In the genomic region with DNA sequence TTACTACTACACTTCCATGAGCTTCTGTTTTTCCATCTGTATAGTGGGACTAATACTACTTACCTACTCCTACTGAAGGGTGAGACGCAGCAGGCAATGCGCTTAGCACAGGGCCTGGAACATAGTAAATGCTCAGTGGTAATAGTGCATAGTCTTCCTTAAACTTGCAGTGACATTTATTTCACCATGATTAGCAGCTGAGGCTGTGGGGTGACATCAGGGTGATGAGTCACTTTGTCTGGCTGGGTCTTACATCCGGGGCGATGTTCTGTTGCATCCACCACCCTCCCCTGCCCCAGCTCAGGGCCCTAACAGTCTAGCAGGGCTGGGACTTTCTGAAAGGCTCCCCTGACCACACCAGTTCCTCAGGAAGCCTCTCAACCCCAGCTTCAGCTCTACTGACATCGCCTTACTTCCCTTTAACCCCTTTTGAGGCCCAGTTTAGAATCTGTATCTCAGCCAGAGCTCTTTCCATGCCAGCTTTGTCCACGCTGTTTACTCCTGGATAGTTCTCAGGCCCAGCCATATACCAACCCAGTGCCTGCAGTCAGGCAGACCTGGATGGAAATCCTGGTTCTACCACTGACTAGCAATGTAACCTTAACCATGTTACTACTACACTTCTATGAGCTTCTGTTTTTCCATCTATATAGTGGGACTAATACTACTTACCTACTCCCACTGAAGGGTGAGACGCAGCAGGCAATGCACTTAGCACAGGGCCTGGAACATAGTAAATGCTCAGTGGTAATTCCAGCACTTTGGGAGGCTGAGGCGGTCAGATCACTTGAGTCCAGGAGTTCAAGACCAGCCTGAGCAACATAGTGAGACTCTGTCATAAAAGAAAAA, we compare ENCODE assay signal across 1 cellular context.
TF ChIP-seq lines count a peak whose summit lies in the region.

No MANE protein-coding gene starts in this region.

TF ChIP-seq in GM12878, 131 proteins besides CTCF, POLR2A, EP300 and RAD21 (continued from another document and continues in another):
- TF ChIP-seq, protein P1, sequence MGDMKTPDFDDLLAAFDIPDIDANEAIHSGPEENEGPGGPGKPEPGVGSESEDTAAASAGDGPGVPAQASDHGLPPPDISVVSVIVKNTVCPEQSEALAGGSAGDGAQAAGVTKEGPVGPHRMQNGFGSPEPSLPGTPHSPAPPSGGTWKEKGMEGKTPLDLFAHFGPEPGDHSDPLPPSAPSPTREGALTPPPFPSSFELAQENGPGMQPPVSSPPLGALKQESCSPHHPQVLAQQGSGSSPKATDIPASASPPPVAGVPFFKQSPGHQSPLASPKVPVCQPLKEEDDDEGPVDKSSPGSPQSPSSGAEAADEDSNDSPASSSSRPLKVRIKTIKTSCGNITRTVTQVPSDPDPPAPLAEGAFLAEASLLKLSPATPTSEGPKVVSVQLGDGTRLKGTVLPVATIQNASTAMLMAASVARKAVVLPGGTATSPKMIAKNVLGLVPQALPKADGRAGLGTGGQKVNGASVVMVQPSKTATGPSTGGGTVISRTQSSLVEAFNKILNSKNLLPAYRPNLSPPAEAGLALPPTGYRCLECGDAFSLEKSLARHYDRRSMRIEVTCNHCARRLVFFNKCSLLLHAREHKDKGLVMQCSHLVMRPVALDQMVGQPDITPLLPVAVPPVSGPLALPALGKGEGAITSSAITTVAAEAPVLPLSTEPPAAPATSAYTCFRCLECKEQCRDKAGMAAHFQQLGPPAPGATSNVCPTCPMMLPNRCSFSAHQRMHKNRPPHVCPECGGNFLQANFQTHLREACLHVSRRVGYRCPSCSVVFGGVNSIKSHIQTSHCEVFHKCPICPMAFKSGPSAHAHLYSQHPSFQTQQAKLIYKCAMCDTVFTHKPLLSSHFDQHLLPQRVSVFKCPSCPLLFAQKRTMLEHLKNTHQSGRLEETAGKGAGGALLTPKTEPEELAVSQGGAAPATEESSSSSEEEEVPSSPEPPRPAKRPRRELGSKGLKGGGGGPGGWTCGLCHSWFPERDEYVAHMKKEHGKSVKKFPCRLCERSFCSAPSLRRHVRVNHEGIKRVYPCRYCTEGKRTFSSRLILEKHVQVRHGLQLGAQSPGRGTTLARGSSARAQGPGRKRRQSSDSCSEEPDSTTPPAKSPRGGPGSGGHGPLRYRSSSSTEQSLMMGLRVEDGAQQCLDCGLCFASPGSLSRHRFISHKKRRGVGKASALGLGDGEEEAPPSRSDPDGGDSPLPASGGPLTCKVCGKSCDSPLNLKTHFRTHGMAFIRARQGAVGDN (IDR thresholded peaks at IDR 0.05): peak; percentile 92
- TF ChIP-seq GABPA (IDR thresholded peaks at IDR 0.05; ENCODE audit: low read depth) (peak; percentile 69; the same call in 1 of the 2 replicates), TCF12 (IDR thresholded peaks at IDR 0.05; ENCODE audit: low read depth, low read length) (peak; percentile 47; the same call in 1 of the 2 replicates), SKIL (IDR thresholded peaks at IDR 0.05; ENCODE audit: low read depth, poor library complexity, severe bottlenecking) (peak; percentile 82), PML (IDR thresholded peaks at IDR 0.05; ENCODE audit: low read length) (0 out of 2 replicates have a peak, but pooled peaks have one; percentile 39), YBX1 (IDR thresholded peaks at IDR 0.05) (no peak), BCL11A (IDR thresholded peaks at IDR 0.05; ENCODE audit: low read depth, low read length) (peak; percentile 29; the same call in 1 of the 2 replicates), CBX5 (IDR thresholded peaks at IDR 0.05; ENCODE audit: low read depth) (no peak; the same call in 1 of the 2 replicates), SPI1 (IDR thresholded peaks at IDR 0.05; ENCODE audit: borderline replicate concordance, insufficient read depth, low read depth, low read length) (peak; percentile 68; the same call in 1 of the 2 replicates), SMAD1 (IDR thresholded peaks at IDR 0.05; ENCODE audit: low read depth, partially characterized antibody) (no peak), SMARCA5 (IDR thresholded peaks at IDR 0.05) (no peak), ZSCAN29 (IDR thresholded peaks at IDR 0.05) (no peak), ZNF622 (IDR thresholded peaks at IDR 0.05) (no peak), LARP7 (IDR thresholded peaks at IDR 0.05) (no peak), CHD1 (IDR thresholded peaks at IDR 0.05; ENCODE audit: low read depth, low read length) (no peak), ZBTB40 (IDR thresholded peaks at IDR 0.05; ENCODE audit: borderline replicate concordance) (no peak), CBFB (IDR thresholded peaks at IDR 0.05; ENCODE audit: low read depth) (peak; percentile 63), KLF5 (IDR thresholded peaks at IDR 0.05; ENCODE audit: partially characterized antibody) (no peak), CBX3 (IDR thresholded peaks at IDR 0.05; ENCODE audit: borderline replicate concordance, low read depth) (no peak), MTA2 (IDR thresholded peaks at IDR 0.05; ENCODE audit: low read depth) (peak; percentile 65), ZZZ3 (IDR thresholded peaks at IDR 0.05; ENCODE audit: control insufficient read depth, insufficient read length, low read depth) (no peak), BMI1 (IDR thresholded peaks at IDR 0.05; ENCODE audit: borderline replicate concordance) (no peak), BHLHE40 (IDR thresholded peaks at IDR 0.05; ENCODE audit: borderline replicate concordance in 1 of 2, low read depth in 2 of 2, low read length in 1 of 2) (peak in 1 of 2 experiments; percentile 30; a peak in 1 of 4 replicates), IKZF1 (conservative IDR thresholded peaks at IDR 0.05) (peak; percentile 82), PBX3 (IDR thresholded peaks at IDR 0.05; ENCODE audit: insufficient replicate concordance, low read depth, low read length) (peak; percentile 51), NFIC (IDR thresholded peaks at IDR 0.05; ENCODE audit: low read depth, low read length) (no peak; the same call in 1 of the 2 replicates), SREBF1 (IDR thresholded peaks at IDR 0.05; ENCODE audit: low read length) (no peak), HDAC2 (IDR thresholded peaks at IDR 0.05) (no peak), JUNB (IDR thresholded peaks at IDR 0.05) (peak; percentile 76), HDAC6 (IDR thresholded peaks at IDR 0.05; ENCODE audit: unreplicated experiment) (no peak), EZH2 (IDR thresholded peaks at IDR 0.05; ENCODE audit: borderline replicate concordance, control insufficient read depth, low read depth, low read length) (no peak), TBL1XR1 (IDR thresholded peaks at IDR 0.05; ENCODE audit: low read depth, low read length) (peak; percentile 81), NRF1 (conservative IDR thresholded peaks at IDR 0.05; ENCODE audit: low read depth, low read length) (no peak)
- TF ChIP-seq, protein P2, sequence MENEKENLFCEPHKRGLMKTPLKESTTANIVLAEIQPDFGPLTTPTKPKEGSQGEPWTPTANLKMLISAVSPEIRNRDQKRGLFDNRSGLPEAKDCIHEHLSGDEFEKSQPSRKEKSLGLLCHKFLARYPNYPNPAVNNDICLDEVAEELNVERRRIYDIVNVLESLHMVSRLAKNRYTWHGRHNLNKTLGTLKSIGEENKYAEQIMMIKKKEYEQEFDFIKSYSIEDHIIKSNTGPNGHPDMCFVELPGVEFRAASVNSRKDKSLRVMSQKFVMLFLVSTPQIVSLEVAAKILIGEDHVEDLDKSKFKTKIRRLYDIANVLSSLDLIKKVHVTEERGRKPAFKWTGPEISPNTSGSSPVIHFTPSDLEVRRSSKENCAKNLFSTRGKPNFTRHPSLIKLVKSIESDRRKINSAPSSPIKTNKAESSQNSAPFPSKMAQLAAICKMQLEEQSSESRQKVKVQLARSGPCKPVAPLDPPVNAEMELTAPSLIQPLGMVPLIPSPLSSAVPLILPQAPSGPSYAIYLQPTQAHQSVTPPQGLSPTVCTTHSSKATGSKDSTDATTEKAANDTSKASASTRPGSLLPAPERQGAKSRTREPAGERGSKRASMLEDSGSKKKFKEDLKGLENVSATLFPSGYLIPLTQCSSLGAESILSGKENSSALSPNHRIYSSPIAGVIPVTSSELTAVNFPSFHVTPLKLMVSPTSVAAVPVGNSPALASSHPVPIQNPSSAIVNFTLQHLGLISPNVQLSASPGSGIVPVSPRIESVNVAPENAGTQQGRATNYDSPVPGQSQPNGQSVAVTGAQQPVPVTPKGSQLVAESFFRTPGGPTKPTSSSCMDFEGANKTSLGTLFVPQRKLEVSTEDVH (IDR thresholded peaks at IDR 0.05; ENCODE audit: low read depth, partially characterized antibody): no peak
- TF ChIP-seq, protein P3, sequence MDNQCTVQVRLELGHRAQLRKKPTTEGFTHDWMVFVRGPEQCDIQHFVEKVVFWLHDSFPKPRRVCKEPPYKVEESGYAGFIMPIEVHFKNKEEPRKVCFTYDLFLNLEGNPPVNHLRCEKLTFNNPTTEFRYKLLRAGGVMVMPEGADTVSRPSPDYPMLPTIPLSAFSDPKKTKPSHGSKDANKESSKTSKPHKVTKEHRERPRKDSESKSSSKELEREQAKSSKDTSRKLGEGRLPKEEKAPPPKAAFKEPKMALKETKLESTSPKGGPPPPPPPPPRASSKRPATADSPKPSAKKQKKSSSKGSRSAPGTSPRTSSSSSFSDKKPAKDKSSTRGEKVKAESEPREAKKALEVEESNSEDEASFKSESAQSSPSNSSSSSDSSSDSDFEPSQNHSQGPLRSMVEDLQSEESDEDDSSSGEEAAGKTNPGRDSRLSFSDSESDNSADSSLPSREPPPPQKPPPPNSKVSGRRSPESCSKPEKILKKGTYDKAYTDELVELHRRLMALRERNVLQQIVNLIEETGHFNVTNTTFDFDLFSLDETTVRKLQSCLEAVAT (IDR thresholded peaks at IDR 0.05): peak; percentile 82
- TF ChIP-seq, protein P4, sequence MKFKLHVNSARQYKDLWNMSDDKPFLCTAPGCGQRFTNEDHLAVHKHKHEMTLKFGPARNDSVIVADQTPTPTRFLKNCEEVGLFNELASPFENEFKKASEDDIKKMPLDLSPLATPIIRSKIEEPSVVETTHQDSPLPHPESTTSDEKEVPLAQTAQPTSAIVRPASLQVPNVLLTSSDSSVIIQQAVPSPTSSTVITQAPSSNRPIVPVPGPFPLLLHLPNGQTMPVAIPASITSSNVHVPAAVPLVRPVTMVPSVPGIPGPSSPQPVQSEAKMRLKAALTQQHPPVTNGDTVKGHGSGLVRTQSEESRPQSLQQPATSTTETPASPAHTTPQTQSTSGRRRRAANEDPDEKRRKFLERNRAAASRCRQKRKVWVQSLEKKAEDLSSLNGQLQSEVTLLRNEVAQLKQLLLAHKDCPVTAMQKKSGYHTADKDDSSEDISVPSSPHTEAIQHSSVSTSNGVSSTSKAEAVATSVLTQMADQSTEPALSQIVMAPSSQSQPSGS (IDR thresholded peaks at IDR 0.05; ENCODE audit: low read length): peak; percentile 93
- TF ChIP-seq, protein P5, sequence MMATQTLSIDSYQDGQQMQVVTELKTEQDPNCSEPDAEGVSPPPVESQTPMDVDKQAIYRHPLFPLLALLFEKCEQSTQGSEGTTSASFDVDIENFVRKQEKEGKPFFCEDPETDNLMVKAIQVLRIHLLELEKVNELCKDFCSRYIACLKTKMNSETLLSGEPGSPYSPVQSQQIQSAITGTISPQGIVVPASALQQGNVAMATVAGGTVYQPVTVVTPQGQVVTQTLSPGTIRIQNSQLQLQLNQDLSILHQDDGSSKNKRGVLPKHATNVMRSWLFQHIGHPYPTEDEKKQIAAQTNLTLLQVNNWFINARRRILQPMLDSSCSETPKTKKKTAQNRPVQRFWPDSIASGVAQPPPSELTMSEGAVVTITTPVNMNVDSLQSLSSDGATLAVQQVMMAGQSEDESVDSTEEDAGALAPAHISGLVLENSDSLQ (IDR thresholded peaks at IDR 0.05): peak; percentile 84
